In genomic region chr12:105427883-105428282, GRCh38 we compare ENCODE assay signal across 16 cellular contexts.
DNase-seq lines count a peak whose midpoint lies in the region; ATAC-seq, FAIRE-seq and TF ChIP-seq lines count a peak whose summit lies in the region.
"Had no signal": no experiment of that assay in that cellular context is flagged by ENCODE, and none has a peak within 500 bp of the region (broad histone marks: within the 10 kb centered on the region; RNA-seq: fewer than 3 reads in every experiment).

No MANE protein-coding gene starts in this region.

- no peaks in the 10 kb centered on the region for H3K36me3 Mint-ChIP-seq in activated naive CD8-positive, alpha-beta T cell treated with anti-CD3 and anti-CD28 coated beads, Interleukin-2, amount 50 U/mL, for 24 hours (ENCODE audit: low read depth)
- H3K36me3 Mint-ChIP-seq: naive thymus-derived CD8-positive, alpha-beta T cell had no signal

- no peak for DNase-seq in AG09309 (ENCODE audit: low read depth)
- peak; percentile 63 for DNase-seq in GM23248
- DNase-seq in activated naive CD8-positive, alpha-beta T cell treated with anti-CD3 and anti-CD28 coated beads, Interleukin-2, amount 50 U/mL, for 24 hours: no peak
- peak; percentile 16 for DNase-seq in iPS-NIHi7 (ENCODE audit: extremely low spot score)
- DNase-seq in stimulated activated CD4-positive, alpha-beta T cell treated with anti-CD3 and anti-CD28 coated beads, Interleukin-4, amount 100 ng/mL, for 24 hours: no peak
- DNase-seq in 8988T: no peak
- DNase-seq in NCI-H524 (lab: John Stamatoyannopoulos, UW): no peak
- DNase-seq in frontal cortex (ENCODE audit: low spot score in 2 of 2): no peak
- DNase-seq: kidney; naive thymus-derived CD8-positive, alpha-beta T cell; NCI-H2029 treated with DMSO at 0.1 percent for 48 hours; small intestine; T-helper 17 cell; uterus had no signal

- no peaks in the 10 kb centered on the region for H3K27me3 ChIP-seq in GM23248 (replicated peaks; ENCODE audit: insufficient read depth)
- H3K27me3 ChIP-seq: uterus had no signal

- H3K4me3 Mint-ChIP-seq in activated naive CD8-positive, alpha-beta T cell treated with anti-CD3 and anti-CD28 coated beads, Interleukin-2, amount 50 U/mL, for 24 hours: no peak overlapping the region
- H3K4me3 Mint-ChIP-seq: naive thymus-derived CD8-positive, alpha-beta T cell; T-helper 17 cell had no signal

- H3K36me3 ChIP-seq in GM23248 (ENCODE audit: low read depth): no peaks in the 10 kb centered on the region
- H3K36me3 ChIP-seq: uterus had no signal

- peak; percentile 36 for TF ChIP-seq CTCF in AG09309 (IDR thresholded peaks at IDR 0.05; ENCODE audit: control insufficient read depth, insufficient read depth, low read depth, low read length, missing control alignments)

- no peak overlapping the region for H3K9ac ChIP-seq in GM23248

- no peak overlapping the region for H3K4me2 ChIP-seq in GM23248 (ENCODE audit: unreplicated experiment)

- H3K9me2 ChIP-seq in GM23248 (ENCODE audit: insufficient read depth): no peaks in the 10 kb centered on the region

- H3K4me1 ChIP-seq in GM23248 (ENCODE audit: insufficient read depth): peaks cover 23% of the 10 kb centered on the region
- H3K4me1 ChIP-seq: uterus had no signal

- no peaks in the 10 kb centered on the region for H3K79me2 ChIP-seq in GM23248 (ENCODE audit: insufficient read depth)

- H3K9me3 Mint-ChIP-seq in activated naive CD8-positive, alpha-beta T cell treated with anti-CD3 and anti-CD28 coated beads, Interleukin-2, amount 50 U/mL, for 24 hours: no peaks in the 10 kb centered on the region
- H3K9me3 Mint-ChIP-seq: naive thymus-derived CD8-positive, alpha-beta T cell had no signal

- FAIRE-seq in frontal cortex (lab: Jason Lieb, UNC): no peak
- FAIRE-seq: kidney, small intestine had no signal

- H2AFZ ChIP-seq in GM23248: no peak overlapping the region

- H4K20me1 ChIP-seq in GM23248 (ENCODE audit: insufficient read depth): no peaks in the 10 kb centered on the region

- peaks cover 18% of the 10 kb centered on the region for H3K27me3 Mint-ChIP-seq in activated naive CD8-positive, alpha-beta T cell treated with anti-CD3 and anti-CD28 coated beads, Interleukin-2, amount 50 U/mL, for 24 hours

- in situ Hi-C loops in GM23248 (cut with MboI): loop anchor here (25.0 kb wide), 1 partner anchor 259 kb away; no protein-coding TSS in a partner anchor

- H3K27ac ChIP-seq in GM23248: no peak overlapping the region
- H3K27ac ChIP-seq: C4-2B, uterus had no signal

- H3K9me3 ChIP-seq in GM23248 (ENCODE audit: low read depth): no peaks in the 10 kb centered on the region
- H3K9me3 ChIP-seq: uterus had no signal

- no peak overlapping the region for H3K4me3 ChIP-seq in AG09309 (ENCODE audit: control insufficient read depth, low read depth, low read length)
- H3K4me3 ChIP-seq in GM23248: no peak overlapping the region
- H3K4me3 ChIP-seq: uterus had no signal

- peak; percentile 71 for ATAC-seq in activated naive CD8-positive, alpha-beta T cell treated with anti-CD3 and anti-CD28 coated beads, Interleukin-2, amount 50 U/mL, for 24 hours
- ATAC-seq: esophagus mucosa; naive thymus-derived CD8-positive, alpha-beta T cell; T-helper 17 cell had no signal

- H3K4me1 Mint-ChIP-seq in activated naive CD8-positive, alpha-beta T cell treated with anti-CD3 and anti-CD28 coated beads, Interleukin-2, amount 50 U/mL, for 24 hours: peaks cover 8% of the 10 kb centered on the region
- H3K4me1 Mint-ChIP-seq: naive thymus-derived CD8-positive, alpha-beta T cell had no signal

- no peaks in the 10 kb centered on the region for H3F3A ChIP-seq in GM23248 (ENCODE audit: insufficient read depth)

- H3K27ac Mint-ChIP-seq in activated naive CD8-positive, alpha-beta T cell treated with anti-CD3 and anti-CD28 coated beads, Interleukin-2, amount 50 U/mL, for 24 hours: no peak overlapping the region
- H3K27ac Mint-ChIP-seq: T-helper 17 cell had no signal

Comparison
In these comparisons a context has a peak if more than half of its experiments do, and no peak if none do; other contexts are left out.
1. DNase-seq: peak in GM23248 (single experiment) and iPS-NIHi7 (single experiment); none in AG09309 (single experiment), activated naive CD8-positive, alpha-beta T cell treated with anti-CD3 and anti-CD28 coated beads, Interleukin-2, amount 50 U/mL, for 24 hours (single experiment), stimulated activated CD4-positive, alpha-beta T cell treated with anti-CD3 and anti-CD28 coated beads, Interleukin-4, amount 100 ng/mL, for 24 hours (single experiment), 8988T (single experiment), NCI-H524 (0 of 2) and frontal cortex (0 of 2).